20 cellular contexts compared by ENCODE assay signal in genomic region chr1:80363689-80364475, GRCh38.
A peak's percentile ranks its signal among the peaks of the same experiment; 100 is the strongest.
DNase-seq lines count a peak whose midpoint lies in the region; ATAC-seq, FAIRE-seq and TF ChIP-seq lines count a peak whose summit lies in the region.
"Had no signal": no experiment of that assay in that cellular context is flagged by ENCODE, and none has a peak within 500 bp of the region (broad histone marks: within the 10 kb centered on the region; RNA-seq: fewer than 3 reads in every experiment).

No MANE protein-coding gene starts in this region.

- WGBS in A549 (ENCODE audit: missing lambda C conversion rate), result 70% methylated on average over 5 of the region's 5 CpGs

- H2AFZ ChIP-seq in astrocyte (ENCODE audit: low read depth, low read length), result no peak overlapping the region
- H2AFZ ChIP-seq: PC-9 had no signal

- no peaks in the 10 kb centered on the region for H3K79me2 ChIP-seq in astrocyte (ENCODE audit: insufficient read depth, low read length)

- no peak overlapping the region for H3K27ac Mint-ChIP-seq in astrocyte (ENCODE audit: unreplicated experiment)
- H3K27ac Mint-ChIP-seq: H9 had no signal

- H3K27me3 ChIP-seq in astrocyte (ENCODE audit: insufficient read depth, low read length), result no peaks in the 10 kb centered on the region
- H3K27me3 ChIP-seq: SJCRH30 had no signal

- H3K4me3 Mint-ChIP-seq in astrocyte (ENCODE audit: unreplicated experiment), result no peak overlapping the region
- H3K4me3 Mint-ChIP-seq: H9 had no signal

- H3K4me1 ChIP-seq in A549, result 0 out of 3 replicates have a peak, but pooled peaks cover 3% of the 10 kb centered on the region
- no peaks in the 10 kb centered on the region for H3K4me1 ChIP-seq in astrocyte (ENCODE audit: insufficient read depth, low read length)
- H3K4me1 ChIP-seq: SJCRH30 had no signal

- H3K27me3 Mint-ChIP-seq in astrocyte (ENCODE audit: low read depth, unreplicated experiment), result no peaks in the 10 kb centered on the region

- H3K9me3 ChIP-seq in A549, result no peaks in the 10 kb centered on the region
- H3K9me3 ChIP-seq in astrocyte (ENCODE audit: insufficient read depth, low read depth, low read length), result no peaks in the 10 kb centered on the region
- H3K9me3 ChIP-seq: SJCRH30 had no signal

- no peak for TF ChIP-seq POLR2A in A549 (IDR thresholded peaks at IDR 0.05; ENCODE audit: low read length)

- H3K4me1 Mint-ChIP-seq in astrocyte (ENCODE audit: low read depth, unreplicated experiment), result peaks cover 1% of the 10 kb centered on the region

- no peaks in the 10 kb centered on the region for H3K36me3 Mint-ChIP-seq in astrocyte (ENCODE audit: low read depth, unreplicated experiment)

- H4K20me1 ChIP-seq in astrocyte (ENCODE audit: insufficient read depth, low read length), result no peaks in the 10 kb centered on the region

- no peaks in the 10 kb centered on the region for H3K36me3 ChIP-seq in astrocyte (ENCODE audit: insufficient read depth, low read length)
- H3K36me3 ChIP-seq: SJCRH30 had no signal

- no peak for TF ChIP-seq EP300 in A549 (IDR thresholded peaks at IDR 0.05)

- no peak overlapping the region for H3K9ac ChIP-seq in astrocyte (ENCODE audit: low read length)

- TF ChIP-seq RAD21 in A549 (conservative IDR thresholded peaks at IDR 0.05 in 1 of 2, IDR thresholded peaks at IDR 0.05 in 1 of 2), result no peak

- ATAC-seq in A549, result no peak
- no peak for ATAC-seq in HG03159 (IDR thresholded peaks at IDR 0.05; ENCODE audit: unreplicated experiment)
- ATAC-seq: HepG2 had no signal

- CTCF ChIA-PET in A549 (lab: Yijun Ruan, JAX), result no interaction called here

- H3K27ac ChIP-seq in A549 (no peak overlapping the region), astrocyte (ENCODE audit: low read depth, low read length) (no peak overlapping the region)
- H3K27ac ChIP-seq: PC-9, RWPE1, SJCRH30 had no signal

- TF ChIP-seq CTCF in A549 (IDR thresholded peaks at IDR 0.05), result no peak
- no peak for TF ChIP-seq CTCF in astrocyte (IDR thresholded peaks at IDR 0.05; ENCODE audit: insufficient read depth, low read depth, low read length)

- POLR2A ChIA-PET in A549 (lab: Yijun Ruan, JAX), result no interaction called here

- no peaks in the 10 kb centered on the region for H3K9me3 Mint-ChIP-seq in astrocyte (ENCODE audit: unreplicated experiment)
- H3K9me3 Mint-ChIP-seq: H9 had no signal

- DNase-seq in A549 (ENCODE audit: low read depth in 1 of 2, low spot score in 1 of 2) (no peak), HPDE6-E6E7 (ENCODE audit: extremely low spot score) (peak; percentile 4), astrocyte (ENCODE audit: low read depth) (peak; percentile 2), frontal cortex (ENCODE audit: low spot score in 2 of 2) (no peak), GOT3 (lab: John Stamatoyannopoulos, UW) (no peak), cerebellum (ENCODE audit: low spot score) (no peak), NCI-H446 (lab: John Stamatoyannopoulos, UW) (no peak)
- DNase-seq: C1 segment of cervical spinal cord, DMS79, H9, KG1, MV-4-11, NCI-H187, NCI-H2107, NCI-H510A treated with DMSO at 0.1 percent for 48 hours, PC-9, SJCRH30 had no signal

- no peak overlapping the region for H3K4me3 ChIP-seq in A549
- no peak overlapping the region for H3K4me3 ChIP-seq in astrocyte (ENCODE audit: insufficient read depth, low read depth, low read length)
- H3K4me3 ChIP-seq: PC-9, SJCRH30 had no signal

- H3K4me2 ChIP-seq in A549 (no peak overlapping the region), astrocyte (ENCODE audit: low read length) (no peak overlapping the region)
- H3K4me2 ChIP-seq: PC-9 had no signal

- no peak for FAIRE-seq in A549 (lab: Jason Lieb, UNC)
- FAIRE-seq in astrocyte (lab: Jason Lieb, UNC), result no peak
- FAIRE-seq in frontal cortex (lab: Jason Lieb, UNC), result peak; percentile 81
- FAIRE-seq: HepG2 had no signal

TF ChIP-seq in A549, 52 proteins besides CTCF, POLR2A, EP300 and RAD21:
- TF ChIP-seq ZC3H11A (IDR thresholded peaks at IDR 0.05), result peak; percentile 47
- no peak for TF ChIP-seq HOXA7 (CRISPR knock-in tag; IDR thresholded peaks at IDR 0.05)
- no peak for TF ChIP-seq NPAS2 (CRISPR knock-in tag; IDR thresholded peaks at IDR 0.05; ENCODE audit: borderline replicate concordance)
- TF ChIP-seq HEYL (CRISPR knock-in tag; IDR thresholded peaks at IDR 0.05), result no peak
TF ChIP-seq in A549: peak in this region for 1.

Comparison
In these comparisons a context has a peak if more than half of its experiments do, and no peak if none do; other contexts are left out.
1. DNase-seq: peak in HPDE6-E6E7 (single experiment) and astrocyte (single experiment); none in A549 (0 of 2), frontal cortex (0 of 2), GOT3 (single experiment), cerebellum (single experiment) and NCI-H446 (0 of 2).